Comparison of ENCODE assay signal across 12 cellular contexts in the genomic region with DNA sequence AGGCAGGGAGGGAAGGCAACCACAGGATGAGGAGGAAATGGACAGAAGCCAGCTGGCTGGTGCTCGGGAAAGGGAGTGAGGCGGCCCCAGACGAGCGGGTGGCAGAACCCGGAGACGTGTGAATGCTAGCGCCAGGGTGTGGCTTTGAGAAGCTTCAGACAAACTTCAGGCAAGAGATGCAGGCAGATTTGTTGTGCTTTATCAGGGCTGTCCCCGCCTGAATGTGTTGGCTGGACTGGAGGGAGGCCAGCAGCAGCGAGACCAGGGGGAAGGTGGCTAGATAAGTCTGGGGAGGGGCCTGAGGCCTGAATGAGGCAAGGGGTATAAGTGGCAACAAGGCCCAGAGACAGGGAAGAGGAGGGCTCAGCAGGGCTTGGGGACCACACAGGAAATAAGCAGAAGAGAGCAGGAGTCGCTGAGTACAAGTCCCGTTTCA. TPM values are rescaled to one million over a fixed set of nuclear protein-coding genes. Genes with fewer than 3 reads are reported as not detected.
DNase-seq lines count a peak whose midpoint lies in the region; ATAC-seq and TF ChIP-seq lines count a peak whose summit lies in the region.
"Had no signal": no experiment of that assay in that cellular context is flagged by ENCODE, and none has a peak within 500 bp of the region (broad histone marks: within the 10 kb centered on the region; RNA-seq: fewer than 3 reads in every experiment).

No MANE protein-coding gene starts in this region.

- H2AFZ ChIP-seq in MM.1S (ENCODE audit: low read length) = peak overlapping the region; percentile 80
- H2AFZ ChIP-seq: GM23248 had no signal

- H3K9me3 Mint-ChIP-seq in effector memory CD8-positive, alpha-beta T cell = no peaks in the 10 kb centered on the region
- no peaks in the 10 kb centered on the region for H3K9me3 Mint-ChIP-seq in naive thymus-derived CD8-positive, alpha-beta T cell

- WGBS in spleen, 5 donors = 22 to 37% (median 27%) methylated on average over 11 of the region's 11 CpGs

- no peaks in the 10 kb centered on the region for H3K79me2 ChIP-seq in MM.1S (ENCODE audit: low read length)

- H3K4me3 ChIP-seq in MM.1S (ENCODE audit: low read length) (peak overlapping the region; percentile 26; the same call in 1 of the 2 replicates), spleen (no peak overlapping the region)
- H3K4me3 ChIP-seq: GM23248 had no signal

- H3K27ac Mint-ChIP-seq in effector memory CD8-positive, alpha-beta T cell = peak overlapping the region; percentile 68 to 84
- peak overlapping the region in 9 of 10 donors; percentile 27 to 98 (median 90) for H3K27ac Mint-ChIP-seq in naive thymus-derived CD8-positive, alpha-beta T cell

- H3K36me3 ChIP-seq in MM.1S (replicated peaks; ENCODE audit: insufficient read depth, low read length) = no peaks in the 10 kb centered on the region
- peaks cover 0 to 65% (median 8%) of the 10 kb centered on the region in 6 donors for H3K36me3 ChIP-seq in spleen

- TF ChIP-seq CTCF in MM.1S (IDR thresholded peaks at IDR 0.05; ENCODE audit: low read length) (no peak), spleen (IDR thresholded peaks at IDR 0.05 in 8 of 11, conservative IDR thresholded peaks at IDR 0.05 in 3 of 11) (no peak)

- H3K27me3 Mint-ChIP-seq in effector memory CD8-positive, alpha-beta T cell = no peaks in the 10 kb centered on the region
- H3K27me3 Mint-ChIP-seq in naive thymus-derived CD8-positive, alpha-beta T cell = no peaks in the 10 kb centered on the region

- H3K9ac ChIP-seq in MM.1S (ENCODE audit: low read length) = peak overlapping the region; percentile 28; the same call in 1 of the 2 replicates
- H3K9ac ChIP-seq: GM23248 had no signal

- peak; percentile 18 for TF ChIP-seq POLR2A in GM18526 (IDR thresholded peaks at IDR 0.05; ENCODE audit: extremely low read depth, insufficient read length)
- no peak for TF ChIP-seq POLR2A in spleen (IDR thresholded peaks at IDR 0.05)

- H3K36me3 Mint-ChIP-seq in effector memory CD8-positive, alpha-beta T cell (ENCODE audit: insufficient read depth) = peaks cover 5% of the 10 kb centered on the region
- peaks cover 0 to 37% (median 3%) of the 10 kb centered on the region in 3 donors for H3K36me3 Mint-ChIP-seq in naive thymus-derived CD8-positive, alpha-beta T cell

- H3K4me1 ChIP-seq in MM.1S (ENCODE audit: low read length) (peaks cover 5% of the 10 kb centered on the region; the same call in 1 of the 2 replicates), spleen (peaks cover 0 to 15% (median 8%) of the 10 kb centered on the region in 6 donors)

- no peaks in the 10 kb centered on the region for H3K9me2 ChIP-seq in MM.1S (replicated peaks; ENCODE audit: insufficient read depth, low read length)

- H3K4me3 Mint-ChIP-seq in effector memory CD8-positive, alpha-beta T cell = peak overlapping the region; percentile 54 to 64
- H3K4me3 Mint-ChIP-seq in naive thymus-derived CD8-positive, alpha-beta T cell = peak overlapping the region in 4 of 10 donors; percentile 48 to 76 (median 70)

- POLR2A ChIA-PET in naive thymus-derived CD8-positive, alpha-beta T cell (lab: Charles Lee) = no interaction called here

- H3K9me3 ChIP-seq in MM.1S (replicated peaks; ENCODE audit: insufficient read depth, low read length) = no peaks in the 10 kb centered on the region
- H3K9me3 ChIP-seq in spleen = no peaks in the 10 kb centered on the region

- H3K4me1 Mint-ChIP-seq in effector memory CD8-positive, alpha-beta T cell (ENCODE audit: low read depth in 2 of 2) = peaks cover 4 to 11% of the 10 kb centered on the region in 2 donors
- peaks cover 5 to 8% (median 6%) of the 10 kb centered on the region in 4 donors for H3K4me1 Mint-ChIP-seq in naive thymus-derived CD8-positive, alpha-beta T cell

- H3K27ac ChIP-seq in MM.1S (ENCODE audit: low read length) (peak overlapping the region; percentile 75; the same call in 1 of the 2 replicates), spleen (peak overlapping the region in 4 of 8 donors; percentile 56 to 73 (median 70))
- H3K27ac ChIP-seq: GM23248, HL-60 had no signal

- no peaks in the 10 kb centered on the region for H4K20me1 ChIP-seq in MM.1S (ENCODE audit: insufficient read depth, low read length)

- intact Hi-C loops in spleen (cut with DNase I; ENCODE audit: low total_unique reads) = no loop called here

- H3K4me2 ChIP-seq in MM.1S (ENCODE audit: low read depth, low read length) = peak overlapping the region; percentile 65

- H3F3A ChIP-seq in MM.1S (ENCODE audit: insufficient read depth, low read length) = 0 out of 2 replicates have a peak, but pooled peaks cover 4% of the 10 kb centered on the region

- peak; percentile 43 for DNase-seq in MM.1S
- peak in 2 of 3 experiments; percentile 12 to 23 for DNase-seq in effector memory CD8-positive, alpha-beta T cell
- peak in 1 of 10 donors; percentile 32 for DNase-seq in naive thymus-derived CD8-positive, alpha-beta T cell
- no peak for DNase-seq in spleen
- no peak for DNase-seq in NCI-H2171 (lab: John Stamatoyannopoulos, UW)
- DNase-seq: central memory CD4-positive, alpha-beta T cell; GM23248; stimulated activated naive CD4-positive, alpha-beta T cell had no signal

- H3K27me3 ChIP-seq in MM.1S (replicated peaks; ENCODE audit: insufficient read depth, low read length) (no peaks in the 10 kb centered on the region), spleen (replicated peaks in 1 of 7) (no peaks in the 10 kb centered on the region)

- ATAC-seq in effector memory CD8-positive, alpha-beta T cell (replicated peaks) = peak; percentile 86
- ATAC-seq in naive thymus-derived CD8-positive, alpha-beta T cell = no peak
- ATAC-seq in HG03095 (IDR thresholded peaks at IDR 0.05; ENCODE audit: unreplicated experiment) = no peak
- ATAC-seq: sciatic nerve had no signal

RNA-seq across cellular contexts. Expression of a gene that starts 22.0 kb away (rescaled TPM):
- 1 to 10 TPM; 5.0 to 5.3 TPM for total RNA-seq in naive thymus-derived CD8-positive, alpha-beta T cell
- 1 to 10 TPM in 1 of 3 donors, under 1 TPM in 2; 0.33 to 1.5 (median 0.77) TPM for polyA plus RNA-seq in naive thymus-derived CD8-positive, alpha-beta T cell
- 10 to 100 TPM in 2 of 7 donors, 1 to 10 TPM in 5; 7.7 to 13.0 (median 8.8) TPM for total RNA-seq in spleen
- polyA plus RNA-seq in spleen = 10 to 100 TPM in 1 of 3 donors, 1 to 10 TPM in 2; 5.2 to 10.0 (median 10.0) TPM

RNA-seq across cellular contexts. Expression of a gene that starts 24.8 kb away (rescaled TPM):
- total RNA-seq in naive thymus-derived CD8-positive, alpha-beta T cell = 10 to 100 TPM; 51.1 to 52.0 TPM
- 10 to 100 TPM in 1 of 3 donors, 1 to 10 TPM in 2; 9.3 to 15.5 (median 9.3) TPM for polyA plus RNA-seq in naive thymus-derived CD8-positive, alpha-beta T cell
- total RNA-seq in spleen = 10 to 100 TPM; 24.9 to 43.9 (median 39.8) TPM
- polyA plus RNA-seq in spleen = 10 to 100 TPM; 13.0 to 22.8 (median 20.6) TPM

RNA-seq across cellular contexts. Expression of a gene that starts 45.4 kb away (rescaled TPM):
- 1 to 10 TPM; 1.1 to 1.6 TPM for total RNA-seq in naive thymus-derived CD8-positive, alpha-beta T cell
- polyA plus RNA-seq in naive thymus-derived CD8-positive, alpha-beta T cell = not detected
- 10 to 100 TPM; 16.8 to 46.3 (median 23.1) TPM for total RNA-seq in spleen
- polyA plus RNA-seq in spleen = 10 to 100 TPM in 2 of 3 donors, 1 to 10 TPM in 1; 9.2 to 22.0 (median 10.3) TPM
- total RNA-seq: GM23248 had no signal
- polyA plus RNA-seq: GM23248 had no signal

Comparison
In these comparisons a context has a peak if more than half of its experiments do, and no peak if none do; other contexts are left out.
1. DNase-seq: peak in MM.1S (single experiment) and effector memory CD8-positive, alpha-beta T cell (2 of 3); none in spleen (single experiment) and NCI-H2171 (single experiment).
2. RNA of a gene that starts 45.4 kb away (total RNA-seq): 16.8 to 46.3 TPM in spleen; 1.1 to 1.6 TPM in naive thymus-derived CD8-positive, alpha-beta T cell; every median in the first group is over 4 times any median in the second.